Comparison of ENCODE assay signal across 8 cellular contexts in genomic region chr20:59010995-59011873, GRCh38. TPM values are rescaled to one million over a fixed set of nuclear protein-coding genes. Genes with fewer than 3 reads are reported as not detected.
DNase-seq lines count a peak whose midpoint lies in the region; ATAC-seq and TF ChIP-seq lines count a peak whose summit lies in the region.

No MANE protein-coding gene starts in this region.

- H3K4me3 Mint-ChIP-seq in osteocyte (ENCODE audit: unreplicated experiment) = peak overlapping the region; percentile 44

- no peak for TF ChIP-seq CTCF in RWPE2 (IDR thresholded peaks at IDR 0.05; ENCODE audit: poor library complexity, severe bottlenecking)
- no peak for TF ChIP-seq CTCF in osteocyte (IDR thresholded peaks at IDR 0.05)
- no peak for TF ChIP-seq CTCF in psoas muscle (IDR thresholded peaks at IDR 0.05)

- H3K4me1 ChIP-seq in RWPE2 (ENCODE audit: insufficient read depth, poor library complexity, severe bottlenecking) (peaks cover 22% of the 10 kb centered on the region), psoas muscle (peaks cover 5% of the 10 kb centered on the region)

- H3K4me3 ChIP-seq in RWPE2 (ENCODE audit: severe bottlenecking) (no peak overlapping the region), psoas muscle (no peak overlapping the region)

- intact Hi-C loops in psoas muscle (cut with DNase I) = no loop called here

- H3K36me3 ChIP-seq in RWPE2 (ENCODE audit: low read depth) = no peaks in the 10 kb centered on the region
- H3K36me3 ChIP-seq in psoas muscle (ENCODE audit: insufficient read depth in 1 of 2, low read depth in 1 of 2) = no peaks in the 10 kb centered on the region

- 45 to 56% (median 46%) methylated on average over 17 of the region's 17 CpGs for WGBS in psoas muscle, 3 donors

- H3K27ac Mint-ChIP-seq in osteocyte (ENCODE audit: unreplicated experiment) = peak overlapping the region; percentile 98

- H3K9me3 Mint-ChIP-seq in osteocyte (ENCODE audit: unreplicated experiment) = no peaks in the 10 kb centered on the region

- no peaks in the 10 kb centered on the region for H3K36me3 Mint-ChIP-seq in osteocyte (ENCODE audit: unreplicated experiment)

- H3K27ac ChIP-seq in RWPE2 (ENCODE audit: poor library complexity, severe bottlenecking) = peak overlapping the region; percentile 69
- no peak overlapping the region for H3K27ac ChIP-seq in psoas muscle

- H3K9me3 ChIP-seq in RWPE2 (ENCODE audit: severe bottlenecking) (no peaks in the 10 kb centered on the region), psoas muscle (no peaks in the 10 kb centered on the region)

- H3K27me3 Mint-ChIP-seq in osteocyte (ENCODE audit: unreplicated experiment) = no peaks in the 10 kb centered on the region

- H3K4me1 Mint-ChIP-seq in osteocyte (ENCODE audit: unreplicated experiment) = peaks cover 38% of the 10 kb centered on the region

- DNase-seq in Daoy (ENCODE audit: low read depth) (peak; percentile 92), RWPE2 (ENCODE audit: low spot score) (peak; percentile 89), erythroblast (lab: John Stamatoyannopoulos, UW) (peak; percentile 79 to 90), osteocyte (ENCODE audit: extremely low spot score, unreplicated experiment) (peak; percentile 83), OCI-M2 (lab: John Stamatoyannopoulos, UW; ENCODE audit: unreplicated experiment) (no peak), NCI-H1105 treated with DMSO at 0.1 percent for 48 hours (lab: John Stamatoyannopoulos, UW) (no peak), psoas muscle (no peak)
- DNase-seq in effector CD8-positive, alpha-beta T cell (lab: John Stamatoyannopoulos, UW) = no peak

- TF ChIP-seq POLR2A in erythroblast (IDR thresholded peaks at IDR 0.05; ENCODE audit: low read length) = no peak

- peak; percentile 68 for ATAC-seq in RWPE2 (ENCODE audit: low read depth)
- no peak for ATAC-seq in psoas muscle

- no peaks in the 10 kb centered on the region for H3K27me3 ChIP-seq in RWPE2 (ENCODE audit: insufficient read depth, poor library complexity, severe bottlenecking)
- no peaks in the 10 kb centered on the region for H3K27me3 ChIP-seq in psoas muscle (ENCODE audit: insufficient read depth in 3 of 3, low read length in 2 of 3)

RNA-seq across cellular contexts. Expression of gene CTSZ, which starts 4.2 kb away (rescaled TPM):
- 82.4 and 127 TPM in 2 replicates for total RNA-seq in Daoy (2014; rRNA removed; shearing (Covaris generic))
- total RNA-seq in osteocyte = 17.2 and 17.5 TPM in 2 replicates
- total RNA-seq in psoas muscle = 10 to 100 TPM; 41.2 to 50.5 (median 45.0) TPM
- polyA plus RNA-seq in psoas muscle = 10 to 100 TPM; 38.2 to 47.3 (median 41.0) TPM

RNA-seq across cellular contexts. Expression of gene TUBB1, which starts 8.0 kb away (rescaled TPM):
- not detected in 2 replicates for total RNA-seq in Daoy (2014; rRNA removed; shearing (Covaris generic))
- not detected in 2 replicates for total RNA-seq in osteocyte
- total RNA-seq in psoas muscle = under 1 TPM; 0.08 to 0.32 (median 0.19) TPM
- polyA plus RNA-seq in psoas muscle = under 1 TPM in 2 of 3 donors, not detected in 1; 0.03 to 0.05 TPM

RNA-seq across cellular contexts. Expression of gene ATP5F1E, which starts 20.9 kb away (rescaled TPM):
- total RNA-seq in Daoy (2014; rRNA removed; shearing (Covaris generic)) = 26.1 and 44.4 TPM in 2 replicates
- total RNA-seq in osteocyte = 66.7 and 68.2 TPM in 2 replicates
- total RNA-seq in psoas muscle = 10 to 100 TPM; 72.1 to 88.5 (median 87.1) TPM
- 10 to 100 TPM; 57.1 to 65.4 (median 63.6) TPM for polyA plus RNA-seq in psoas muscle

RNA-seq across cellular contexts. Expression of gene NELFCD, which starts 30.2 kb away (rescaled TPM):
- 33.6 and 40.3 TPM in 2 replicates for total RNA-seq in Daoy (2014; rRNA removed; shearing (Covaris generic))
- 60.9 and 64.5 TPM in 2 replicates for total RNA-seq in osteocyte
- total RNA-seq in psoas muscle = 10 to 100 TPM; 32.8 to 43.6 (median 34.2) TPM
- 10 to 100 TPM; 24.1 to 41.1 (median 38.8) TPM for polyA plus RNA-seq in psoas muscle

RNA-seq across cellular contexts. Expression of gene PRELID3B, which starts 31.4 kb away (rescaled TPM):
- total RNA-seq in Daoy (2014; rRNA removed; shearing (Covaris generic)) = 85.1 and 128 TPM in 2 replicates
- total RNA-seq in osteocyte (38.8 and 45.1 TPM in 2 replicates), psoas muscle (10 to 100 TPM; 33.7 to 57.5 (median 34.2) TPM)
- polyA plus RNA-seq in psoas muscle = 10 to 100 TPM; 23.2 to 61.2 (median 42.9) TPM

Comparison
In these comparisons a context has a peak if more than half of its experiments do, and no peak if none do; other contexts are left out.
1. DNase-seq: peak in Daoy (single experiment), RWPE2 (single experiment), erythroblast (2 of 2) and osteocyte (single experiment); none in OCI-M2 (single experiment), effector CD8-positive, alpha-beta T cell (single experiment), NCI-H1105 treated with DMSO at 0.1 percent for 48 hours (single experiment) and psoas muscle (0 of 2).